In the genomic region with DNA sequence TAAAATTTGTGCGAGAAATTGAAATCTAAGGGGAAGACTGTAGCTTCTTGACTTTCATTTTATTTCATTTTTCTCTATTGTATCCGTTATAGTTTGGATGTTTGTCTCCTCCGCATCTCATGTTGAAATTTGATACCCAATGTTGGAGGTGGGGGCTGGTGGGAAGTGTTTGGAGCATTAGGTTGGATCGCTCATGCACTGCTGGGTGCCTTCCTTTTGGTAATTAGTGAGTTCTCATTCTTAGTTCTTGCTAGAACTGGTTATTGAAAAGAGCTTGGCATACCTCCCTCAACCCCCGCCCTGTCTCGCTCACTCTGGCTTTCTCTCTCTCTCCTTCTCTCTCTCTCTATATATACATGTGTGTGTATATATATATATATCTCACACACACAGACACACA, we compare ENCODE assay signal across 33 cellular contexts.
DNase-seq lines count a peak whose midpoint lies in the region; ATAC-seq lines count a peak whose summit lies in the region.
"Had no signal": no experiment of that assay in that cellular context is flagged by ENCODE, and none has a peak within 500 bp of the region (broad histone marks: within the 10 kb centered on the region; RNA-seq: fewer than 3 reads in every experiment).

No MANE protein-coding gene starts in this region.

- no peaks in the 10 kb centered on the region for H3K9me3 ChIP-seq in iPS-20b (ENCODE audit: insufficient read depth, low read depth, low read length)
- no peaks in the 10 kb centered on the region for H3K9me3 ChIP-seq in CD4-positive, alpha-beta memory T cell (ENCODE audit: control insufficient read depth in 1 of 2, low read length in 2 of 2)
- H3K9me3 ChIP-seq: A549, body of pancreas, testis had no signal

- H3K4me1 Mint-ChIP-seq in CD4-positive, alpha-beta memory T cell: no peaks in the 10 kb centered on the region
- H3K4me1 Mint-ChIP-seq: activated CD4-positive, alpha-beta T cell treated with anti-CD3 and anti-CD28 coated beads for 36 hours; activated naive CD4-positive, alpha-beta T cell treated with anti-CD3 and anti-CD28 coated beads, Interleukin-2, amount 10 ng/mL, durations not matched to agents 7 days and 5 days; CD8-positive, alpha-beta memory T cell had no signal

- no peak overlapping the region for H3K27ac Mint-ChIP-seq in CD4-positive, alpha-beta memory T cell
- H3K27ac Mint-ChIP-seq: activated CD4-positive, alpha-beta T cell treated with anti-CD3 and anti-CD28 coated beads for 36 hours; activated CD8-positive, alpha-beta T cell treated with anti-CD3 and anti-CD28 coated beads for 36 hours; activated naive CD4-positive, alpha-beta T cell treated with anti-CD3 and anti-CD28 coated beads, Interleukin-2, amount 10 ng/mL, durations not matched to agents 7 days and 5 days had no signal

- intact Hi-C loops in CD4-positive, alpha-beta memory T cell (cut with micrococcal nuclease): no loop called here

- no peak overlapping the region for H3K9ac ChIP-seq in iPS-20b (ENCODE audit: low read depth, low read length)
- H3K9ac ChIP-seq: KMS-11 had no signal

- no peaks in the 10 kb centered on the region for H3K27me3 Mint-ChIP-seq in CD4-positive, alpha-beta memory T cell
- H3K27me3 Mint-ChIP-seq: activated CD4-positive, alpha-beta T cell treated with anti-CD3 and anti-CD28 coated beads for 36 hours; activated CD8-positive, alpha-beta T cell treated with anti-CD3 and anti-CD28 coated beads for 36 hours; activated naive CD4-positive, alpha-beta T cell treated with anti-CD3 and anti-CD28 coated beads, Interleukin-2, amount 10 ng/mL, durations not matched to agents 7 days and 5 days; CD8-positive, alpha-beta memory T cell had no signal

- POLR2A ChIA-PET in CD4-positive, alpha-beta memory T cell (lab: Charles Lee; ENCODE audit: partially characterized antibody): no interaction called here

- no peaks in the 10 kb centered on the region for H3K27me3 ChIP-seq in iPS-20b (ENCODE audit: insufficient read depth, low read length)
- H3K27me3 ChIP-seq in CD4-positive, alpha-beta memory T cell (ENCODE audit: insufficient read depth, low read length): no peaks in the 10 kb centered on the region
- H3K27me3 ChIP-seq: body of pancreas, testis had no signal

- 0 out of 2 replicates have a peak overlapping the region, but pooled peaks have one; percentile 5 for H3K4me3 ChIP-seq in iPS-20b (ENCODE audit: low read length)
- H3K4me3 ChIP-seq in CD4-positive, alpha-beta memory T cell (ENCODE audit: low read length in 2 of 2): no peak overlapping the region
- H3K4me3 ChIP-seq: A549, body of pancreas, testis had no signal

- ATAC-seq in HG03439 (IDR thresholded peaks at IDR 0.05; ENCODE audit: unreplicated experiment): no peak
- ATAC-seq: A549; activated CD4-positive, alpha-beta T cell treated with anti-CD3 and anti-CD28 coated beads for 36 hours; activated CD8-positive, alpha-beta T cell treated with anti-CD3 and anti-CD28 coated beads for 36 hours; body of pancreas; esophagus mucosa; right cardiac atrium; stimulated activated naive CD8-positive, alpha-beta T cell treated with anti-CD3 and anti-CD28 coated beads, Interleukin-15, Interleukin-2, amounts not matched to agents 100 U/mL and 50 U/mL, for 24 hours had no signal

- peak; percentile 5 for DNase-seq in NCI-H2029 (lab: John Stamatoyannopoulos, UW)
- DNase-seq in NCI-H2029 treated with DMSO at 0.1 percent for 48 hours (lab: John Stamatoyannopoulos, UW): no peak
- DNase-seq in NCI-H510A treated with DMSO at 0.1 percent for 48 hours (lab: John Stamatoyannopoulos, UW): peak; percentile 1
- DNase-seq in CD4-positive, alpha-beta memory T cell: no peak
- no peak for DNase-seq in activated T-cell treated with anti-CD3 and anti-CD28 coated beads for 4 hours
- DNase-seq in NCI-H2196 (lab: John Stamatoyannopoulos, UW; ENCODE audit: unreplicated experiment): no peak
- DNase-seq: activated CD4-positive, alpha-beta T cell treated with anti-CD3 and anti-CD28 coated beads for 36 hours; activated CD8-positive, alpha-beta memory T cell treated with anti-CD3 and anti-CD28 coated beads, Interleukin-2, amount 50 U/mL, for 48 hours; activated CD8-positive, alpha-beta T cell treated with anti-CD3 and anti-CD28 coated beads for 36 hours; activated naive CD4-positive, alpha-beta T cell treated with anti-CD3 and anti-CD28 coated beads, Interleukin-2, amount 10 ng/mL, durations not matched to agents 7 days and 5 days; AML-193; body of pancreas; CD8-positive, alpha-beta memory T cell; cerebellar nuclear complex; dermis blood vessel endothelial cell; EL; glutamatergic neuron; MM.1S; NCI-H1694 treated with DMSO at 0.1 percent for 48 hours; NCI-H2227 treated with DMSO at 0.1 percent for 48 hours; NCI-H774; right cardiac atrium; stimulated activated CD4-positive, alpha-beta T cell treated with anti-CD3 and anti-CD28 coated beads, Interleukin-1b, Interleukin-23, amount 100 ng/mL, for 48 hours; stimulated activated naive CD8-positive, alpha-beta T cell treated with anti-CD3 and anti-CD28 coated beads, Interleukin-15, Interleukin-2, amounts not matched to agents 100 U/mL and 50 U/mL, for 24 hours; T-helper 9 cell; testis had no signal

- CTCF ChIA-PET in CD4-positive, alpha-beta memory T cell (lab: Charles Lee; ENCODE audit: partially characterized antibody): no interaction called here

- H3K36me3 ChIP-seq in iPS-20b (ENCODE audit: insufficient read depth, low read depth, low read length): no peaks in the 10 kb centered on the region
- no peaks in the 10 kb centered on the region for H3K36me3 ChIP-seq in CD4-positive, alpha-beta memory T cell (ENCODE audit: insufficient read depth, low read length)

- H3K27ac ChIP-seq in iPS-20b (ENCODE audit: low read length): no peak overlapping the region
- H3K27ac ChIP-seq in CD4-positive, alpha-beta memory T cell (ENCODE audit: low read depth, low read length): no peak overlapping the region
- H3K27ac ChIP-seq: A549, body of pancreas, HL-60, KMS-11, testis had no signal

- H3K36me3 Mint-ChIP-seq in CD4-positive, alpha-beta memory T cell: no peaks in the 10 kb centered on the region
- H3K36me3 Mint-ChIP-seq: activated naive CD4-positive, alpha-beta T cell treated with anti-CD3 and anti-CD28 coated beads, Interleukin-2, amount 10 ng/mL, durations not matched to agents 7 days and 5 days; CD8-positive, alpha-beta memory T cell had no signal

- peaks cover 36% of the 10 kb centered on the region for H3K4me1 ChIP-seq in iPS-20b (ENCODE audit: insufficient read depth, low read length)
- H3K4me1 ChIP-seq in CD4-positive, alpha-beta memory T cell (ENCODE audit: insufficient read depth, low read length): no peaks in the 10 kb centered on the region
- H3K4me1 ChIP-seq: A549, testis had no signal

- peaks cover 5 to 32% (median 18%) of the 10 kb centered on the region in 8 donors for H3K9me3 Mint-ChIP-seq in CD4-positive, alpha-beta memory T cell
- H3K9me3 Mint-ChIP-seq: neural crest cell had no signal

- no peak overlapping the region for H3K4me3 Mint-ChIP-seq in CD4-positive, alpha-beta memory T cell
- H3K4me3 Mint-ChIP-seq: activated CD4-positive, alpha-beta T cell treated with anti-CD3 and anti-CD28 coated beads for 36 hours; activated CD8-positive, alpha-beta T cell treated with anti-CD3 and anti-CD28 coated beads for 36 hours; activated naive CD4-positive, alpha-beta T cell treated with anti-CD3 and anti-CD28 coated beads, Interleukin-2, amount 10 ng/mL, durations not matched to agents 7 days and 5 days; CD8-positive, alpha-beta memory T cell; neural crest cell had no signal

Comparison
In these comparisons a context has a peak if more than half of its experiments do, and no peak if none do; other contexts are left out.
1. DNase-seq: peak in NCI-H2029 (single experiment) and NCI-H510A treated with DMSO at 0.1 percent for 48 hours (single experiment); none in NCI-H2029 treated with DMSO at 0.1 percent for 48 hours (single experiment), CD4-positive, alpha-beta memory T cell (0 of 5), activated T-cell treated with anti-CD3 and anti-CD28 coated beads for 4 hours (single experiment) and NCI-H2196 (single experiment).